In the genomic region with DNA sequence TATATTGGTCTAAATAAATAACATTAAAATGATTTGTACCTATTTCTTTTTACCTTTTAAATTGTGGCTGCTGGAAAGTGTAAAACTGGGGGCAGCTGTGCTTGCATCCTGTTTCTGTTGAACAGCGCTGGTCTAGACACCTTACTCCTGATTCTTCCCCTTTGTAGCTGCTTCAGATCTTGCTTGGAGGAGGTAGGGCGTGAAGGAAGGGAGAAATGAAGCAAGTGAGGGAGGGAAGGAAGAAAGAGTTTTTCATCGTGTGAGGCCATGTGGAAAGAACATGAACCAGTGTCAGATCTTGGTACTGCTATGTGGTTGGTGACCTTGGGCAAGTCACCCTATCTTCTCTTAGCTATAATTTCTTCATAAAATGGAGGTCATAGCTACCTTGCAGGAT, we compare ENCODE assay signal across 22 cellular contexts.
"Had no signal": no experiment of that assay in that cellular context is flagged by ENCODE, and none has a peak within 500 bp of the region (broad histone marks: within the 10 kb centered on the region; RNA-seq: fewer than 3 reads in every experiment).

No MANE protein-coding gene starts in this region.

- H3K36me3 Mint-ChIP-seq: activated naive CD4-positive, alpha-beta T cell treated with anti-CD3 and anti-CD28 coated beads, Interleukin-2, amount 50 U/mL, for 24 hours; immature natural killer cell had no signal

- H3K27ac Mint-ChIP-seq: activated naive CD4-positive, alpha-beta T cell treated with anti-CD3 and anti-CD28 coated beads, Interleukin-2, amount 50 U/mL, for 24 hours; immature natural killer cell; stimulated activated naive CD8-positive, alpha-beta T cell treated with anti-CD3 and anti-CD28 coated beads, Interleukin-15, Interleukin-2, amounts not matched to agents 100 ng/mL and 50 ng/mL, for 24 hours had no signal

- H3K4me1 ChIP-seq: gastroesophageal sphincter, uterus had no signal

- FAIRE-seq: astrocyte, bronchial epithelial cell had no signal

- H3K9me3 ChIP-seq: gastroesophageal sphincter, left ventricle myocardium inferior, transverse colon, uterus had no signal

- H3K36me3 ChIP-seq: gastroesophageal sphincter, left ventricle myocardium inferior, transverse colon, uterus had no signal

- DNase-seq: activated CD4-positive, alpha-beta T cell treated with anti-CD3 and anti-CD28 coated beads, Interleukin-2, amount 50 U/mL, for 1 hour; activated CD8-positive, alpha-beta memory T cell treated with anti-CD3 and anti-CD28 coated beads for 24 hours; activated CD8-positive, alpha-beta memory T cell treated with anti-CD3 and anti-CD28 coated beads, Interleukin-2, amount 50 U/mL, for 48 hours; activated gamma-delta T cell; cerebellar nuclear complex; effector CD8-positive, alpha-beta T cell; immature natural killer cell; kidney glomerular epithelial cell; left ventricle myocardium inferior; mammary epithelial cell; stimulated activated CD4-positive, alpha-beta T cell treated with anti-CD3 and anti-CD28 coated beads, Interleukin-2, amount 100 ng/mL, for 24 hours; T-helper 9 cell; transverse colon; uterus had no signal

- H3K27ac ChIP-seq: gastroesophageal sphincter, left ventricle myocardium inferior, transverse colon, uterus had no signal

- H3K4me3 Mint-ChIP-seq: activated naive CD4-positive, alpha-beta T cell treated with anti-CD3 and anti-CD28 coated beads, Interleukin-2, amount 50 U/mL, for 24 hours; immature natural killer cell; neural crest cell; stimulated activated naive CD8-positive, alpha-beta T cell treated with anti-CD3 and anti-CD28 coated beads, Interleukin-15, Interleukin-2, amounts not matched to agents 100 ng/mL and 50 ng/mL, for 24 hours had no signal

- H3K4me3 ChIP-seq: gastroesophageal sphincter, left ventricle myocardium inferior, transverse colon, uterus had no signal

- H3K4me1 Mint-ChIP-seq: activated naive CD4-positive, alpha-beta T cell treated with anti-CD3 and anti-CD28 coated beads, Interleukin-2, amount 50 U/mL, for 24 hours; immature natural killer cell; neural crest cell had no signal

- ATAC-seq: activated CD4-positive, CD25-positive, alpha-beta regulatory T cell treated with anti-CD3 and anti-CD28 coated beads, Interleukin-2, amount 50 U/mL, for 24 hours; esophagus mucosa; gastroesophageal sphincter had no signal

- H3K27me3 ChIP-seq: transverse colon, uterus had no signal

- H3K9me3 Mint-ChIP-seq: activated naive CD4-positive, alpha-beta T cell treated with anti-CD3 and anti-CD28 coated beads, Interleukin-2, amount 50 U/mL, for 24 hours; immature natural killer cell; neural crest cell; stimulated activated naive CD8-positive, alpha-beta T cell treated with anti-CD3 and anti-CD28 coated beads, Interleukin-15, Interleukin-2, amounts not matched to agents 100 ng/mL and 50 ng/mL, for 24 hours had no signal
